ENCODE assay signal across 8 cellular contexts in the genomic region with DNA sequence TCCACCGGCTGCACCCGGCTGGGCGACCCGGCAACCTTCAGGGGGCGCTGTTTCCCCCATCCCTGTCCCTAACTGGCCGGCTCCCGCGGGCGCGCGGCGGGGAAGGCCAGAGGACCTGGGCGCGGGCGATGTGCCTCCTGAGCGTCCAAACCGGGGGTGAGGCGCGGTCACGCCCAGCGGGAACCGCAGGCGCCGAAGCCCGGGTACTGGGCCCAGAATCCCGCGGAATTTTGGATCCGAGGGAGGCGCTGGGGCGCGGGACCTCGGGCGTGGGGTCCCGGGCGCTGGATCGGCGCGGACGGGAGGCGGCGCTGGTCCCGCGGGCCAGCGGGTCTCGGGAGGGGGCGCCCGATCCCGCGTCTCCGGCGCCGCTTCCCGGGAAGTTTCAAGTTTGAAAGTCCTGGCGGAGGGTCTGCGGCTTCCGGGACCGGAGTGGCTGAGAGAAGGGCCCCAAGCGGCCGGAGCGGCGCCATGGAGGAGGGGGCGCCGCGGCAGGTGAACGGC. TPM values are rescaled to one million over a fixed set of nuclear protein-coding genes. Genes with fewer than 3 reads are reported as not detected.
A peak's percentile ranks its signal among the peaks of the same experiment; 100 is the strongest.
DNase-seq lines count a peak whose midpoint lies in the region; ATAC-seq lines count a peak whose summit lies in the region.

A gene (plus strand): TSS at position 59 of the 504 bp plus-strand sequence. CDS start 413 bp downstream, at position 472.

- no peaks in the 10 kb centered on the region for H3K4me1 ChIP-seq in ectodermal cell (ENCODE audit: control insufficient read depth, insufficient read depth, low read length)

- peak within 1 kb of the TSS; percentile 72 for H3K4me3 ChIP-seq in ectodermal cell (ENCODE audit: insufficient read depth, low read depth, low read length)

- no peaks in the 10 kb centered on the region for H3K9me3 Mint-ChIP-seq in activated CD4-positive, alpha-beta memory T cell treated with anti-CD3 and anti-CD28 coated beads for 36 hours

- no peaks in the 10 kb centered on the region for H3K27me3 ChIP-seq in ectodermal cell (ENCODE audit: control insufficient read depth, insufficient read depth, low read length, poor library complexity, severe bottlenecking)

- H3K4me3 Mint-ChIP-seq in activated CD4-positive, alpha-beta memory T cell treated with anti-CD3 and anti-CD28 coated beads for 36 hours = peak within 1 kb of the TSS; percentile 73

- no peaks in the 10 kb centered on the region for H3K27me3 Mint-ChIP-seq in activated CD4-positive, alpha-beta memory T cell treated with anti-CD3 and anti-CD28 coated beads for 36 hours

- H3K9me3 ChIP-seq in ectodermal cell (ENCODE audit: control insufficient read depth, low read length) = no peaks in the 10 kb centered on the region

- peak; percentile 51 for ATAC-seq in GM18520 (IDR thresholded peaks at IDR 0.05; ENCODE audit: unreplicated experiment)
- ATAC-seq in HG03097 (IDR thresholded peaks at IDR 0.05; ENCODE audit: low FRiP score, unreplicated experiment) = peak; percentile 57

- POLR2A ChIA-PET in activated CD4-positive, alpha-beta memory T cell treated with anti-CD3 and anti-CD28 coated beads for 36 hours (lab: Charles Lee) = interaction anchor here (0.5 to 1.4 kb wide), 3 partner anchors 13 to 1095 kb away, joined by 3 to 9 read pairs (median 5); a partner anchor contains a TSS

- DNase-seq in AG08395 (ENCODE audit: low spot score) (peak; percentile 95), NCI-H524 treated with DMSO at 0.1 percent for 48 hours (lab: John Stamatoyannopoulos, UW) (peak; percentile 62), medulla oblongata (ENCODE audit: extremely low spot score) (peak; percentile 81)
- DNase-seq in activated CD4-positive, alpha-beta memory T cell treated with anti-CD3 and anti-CD28 coated beads for 36 hours = peak; percentile 91
- peak; percentile 67 for DNase-seq in stimulated activated CD8-positive, alpha-beta memory T cell treated with anti-CD3 and anti-CD28 coated beads, Interleukin-12 subunit alpha, Interleukin-12 subunit beta, amount 100 ng/mL, for 24 hours (ENCODE audit: extremely low read depth)

- H3K4me1 Mint-ChIP-seq in activated CD4-positive, alpha-beta memory T cell treated with anti-CD3 and anti-CD28 coated beads for 36 hours (ENCODE audit: low read depth) = peaks cover 12% of the 10 kb centered on the region

- no peaks in the 10 kb centered on the region for H3K36me3 Mint-ChIP-seq in activated CD4-positive, alpha-beta memory T cell treated with anti-CD3 and anti-CD28 coated beads for 36 hours

- H3K36me3 ChIP-seq in ectodermal cell (ENCODE audit: control insufficient read depth, insufficient read depth, low read length) = no peaks in the 10 kb centered on the region

- peak within 1 kb of the TSS; percentile 50 for H3K27ac Mint-ChIP-seq in activated CD4-positive, alpha-beta memory T cell treated with anti-CD3 and anti-CD28 coated beads for 36 hours

- intact Hi-C loops in activated CD4-positive, alpha-beta memory T cell treated with anti-CD3 and anti-CD28 coated beads for 36 hours (cut with micrococcal nuclease) = loop anchor here (1.0 to 5.0 kb wide), 4 partner anchors 12 to 115 kb away; a partner anchor contains a TSS

- CTCF ChIA-PET in activated CD4-positive, alpha-beta memory T cell treated with anti-CD3 and anti-CD28 coated beads for 36 hours (lab: Charles Lee) = interaction anchor here (0.5 to 1.3 kb wide), 26 partner anchors 10 to 378 kb away, joined by 3 to 20 read pairs (median 3); a partner anchor contains a TSS

- H3K27ac ChIP-seq in ectodermal cell (ENCODE audit: insufficient read depth, low read depth, low read length, poor library complexity, severe bottlenecking) = peak within 1 kb of the TSS; percentile 55

- WGBS in ectodermal cell, 2 experiments = 1% methylated on average over 65 of the region's 65 CpGs

RNA-seq across cellular contexts. Expression of the gene that starts here (rescaled TPM):
- total RNA-seq in activated CD4-positive, alpha-beta memory T cell treated with anti-CD3 and anti-CD28 coated beads for 36 hours = 10 to 100 TPM; 10.4 to 11.4 TPM
- 16.8 TPM for polyA plus RNA-seq in ectodermal cell (2013, experiment 1 of 4)
- polyA plus RNA-seq in ectodermal cell (2013, experiment 2 of 4) = 13.9 TPM
- polyA plus RNA-seq in ectodermal cell (2013, experiment 3 of 4) = 13.9 TPM
- 13.0 TPM for polyA plus RNA-seq in ectodermal cell (2013, experiment 4 of 4)

Comparison
In these comparisons a context has a peak if more than half of its experiments do, and no peak if none do; other contexts are left out.
1. Peak in every context shown above with its lines: DNase-seq, ATAC-seq, H3K4me3 ChIP-seq and H3K27ac ChIP-seq.